8 cellular contexts compared by ENCODE assay signal in the genomic region with DNA sequence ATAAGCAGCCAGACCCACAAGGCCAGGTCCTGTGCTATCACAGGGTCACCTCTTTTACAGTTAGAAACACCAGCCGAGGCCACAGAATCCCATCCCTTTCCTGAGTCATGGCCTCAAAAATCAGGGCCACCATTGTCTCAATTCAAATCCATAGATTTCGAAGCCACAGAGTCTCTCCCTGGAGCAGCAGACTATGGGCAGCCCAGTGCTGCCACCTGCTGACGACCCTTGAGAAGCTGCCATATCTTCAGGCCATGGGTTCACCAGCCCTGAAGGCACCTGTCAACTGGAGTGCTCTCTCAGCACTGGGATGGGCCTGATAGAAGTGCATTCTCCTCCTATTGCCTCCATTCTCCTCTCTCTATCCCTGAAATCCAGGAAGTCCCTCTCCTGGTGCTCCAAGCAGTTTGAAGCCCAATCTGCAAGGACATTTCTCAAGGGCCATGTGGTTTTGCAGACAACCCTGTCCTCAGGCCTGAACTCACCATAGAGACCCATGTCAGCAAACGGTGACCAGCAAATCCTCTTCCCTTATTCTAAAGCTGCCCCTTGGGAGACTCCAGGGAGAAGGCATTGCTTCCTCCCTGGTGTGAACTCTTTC. TPM values are rescaled to one million over a fixed set of nuclear protein-coding genes. Genes with fewer than 3 reads are reported as not detected.
DNase-seq lines count a peak whose midpoint lies in the region; ATAC-seq and TF ChIP-seq lines count a peak whose summit lies in the region.

No MANE protein-coding gene starts in this region.

- H3K4me3 Mint-ChIP-seq in endothelial cell (ENCODE audit: unreplicated experiment), result no peak overlapping the region

- H3K27ac ChIP-seq in HEK293 (ENCODE audit: extremely low read depth, low read depth, low read length), result no peak overlapping the region

- H3K36me3 ChIP-seq in HEK293 (ENCODE audit: control insufficient read depth in 2 of 2, insufficient read depth in 1 of 2, low read length in 2 of 2) (peaks cover 0 to 3% of the 10 kb centered on the region in 2 experiments; a peak in 1 of 3 replicates), mucosa of descending colon (ENCODE audit: low read depth) (no peaks in the 10 kb centered on the region)

- no peaks in the 10 kb centered on the region for H3K9me3 Mint-ChIP-seq in endothelial cell (ENCODE audit: unreplicated experiment)

- peak; percentile 73 to 82 for DNase-seq in AML-193 (lab: John Stamatoyannopoulos, UW)
- peak; percentile 19 for DNase-seq in NCI-H748 treated with DMSO at 0.1 percent for 48 hours (lab: John Stamatoyannopoulos, UW)
- DNase-seq in activated CD8-positive, alpha-beta memory T cell treated with anti-CD3 and anti-CD28 coated beads for 4 hours (ENCODE audit: low read depth in 2 of 2), result peak; percentile 11 to 18
- DNase-seq in endothelial cell (ENCODE audit: low spot score), result peak; percentile 86
- DNase-seq in mucosa of descending colon, result peak in 2 of 3 donors; percentile 81 to 86
- peak; percentile 17 to 23 for DNase-seq in stimulated activated CD8-positive, alpha-beta memory T cell treated with anti-CD3 and anti-CD28 coated beads, Interleukin-4, amount 100 ng/mL, for 4 hours (ENCODE audit: low read depth in 2 of 2, low spot score in 1 of 2)

- peaks cover 8% of the 10 kb centered on the region for H3K36me3 Mint-ChIP-seq in endothelial cell (ENCODE audit: low read depth, unreplicated experiment)

- CTCF ChIA-PET in HEK293 (lab: Yijun Ruan, JAX), result interaction anchor here (0.6 to 1.7 kb wide), 16 partner anchors 9 to 594 kb away, joined by 3 to 12 read pairs (median 4); no protein-coding TSS in a partner anchor

- H3K4me1 Mint-ChIP-seq in endothelial cell (ENCODE audit: unreplicated experiment), result peaks cover 11% of the 10 kb centered on the region

- H3K9me3 ChIP-seq in HEK293 (ENCODE audit: control insufficient read depth, insufficient read depth, low read depth, low read length), result no peaks in the 10 kb centered on the region
- no peaks in the 10 kb centered on the region for H3K9me3 ChIP-seq in mucosa of descending colon

- TF ChIP-seq CTCF in HEK293 (tag by site-specific recombination; IDR thresholded peaks at IDR 0.05) (0 out of 2 replicates have a peak, but pooled peaks have one; percentile 33), endothelial cell (IDR thresholded peaks at IDR 0.05; ENCODE audit: unreplicated experiment) (peak; percentile 85), mucosa of descending colon (IDR thresholded peaks at IDR 0.05) (peak; percentile 73)

- peak; percentile 90 for ATAC-seq in mucosa of descending colon
- ATAC-seq in HG03175 (IDR thresholded peaks at IDR 0.05; ENCODE audit: unreplicated experiment), result no peak

- H3K4me3 ChIP-seq in HEK293 (ENCODE audit: low read depth, low read length) (no peak overlapping the region), mucosa of descending colon (no peak overlapping the region)

- no peaks in the 10 kb centered on the region for H3K27me3 Mint-ChIP-seq in endothelial cell (ENCODE audit: unreplicated experiment)

- H3K4me1 ChIP-seq in HEK293 (ENCODE audit: control insufficient read depth, insufficient read depth, low read length) (no peaks in the 10 kb centered on the region), mucosa of descending colon (ENCODE audit: low read depth) (no peaks in the 10 kb centered on the region)

- peak overlapping the region; percentile 53 for H3K27ac Mint-ChIP-seq in endothelial cell (ENCODE audit: unreplicated experiment)

- POLR2A ChIA-PET in HEK293 (lab: Yijun Ruan, JAX), result interaction anchor here (1.3 kb wide), 1 partner anchor 62 kb away, joined by 3 read pairs; the partner anchor contains the start of genes EXOSC7 and ZDHHC3

- intact Hi-C loops in mucosa of descending colon (cut with DNase I, micrococcal nuclease), result loop anchor here (5.0 to 10.0 kb wide), 2 partner anchors 379 to 382 kb away; no protein-coding TSS in a partner anchor

TF ChIP-seq in HEK293, 187 proteins besides CTCF, POLR2A, EP300 and RAD21:
- TF ChIP-seq ZNF354C (tag by site-specific recombination; IDR thresholded peaks at IDR 0.05; ENCODE audit: borderline replicate concordance, low read depth) (no peak), ZNF654 (tag by site-specific recombination; IDR thresholded peaks at IDR 0.05; ENCODE audit: low read depth) (peak; percentile 64)

RNA-seq across cellular contexts. Expression of gene TGM4, which starts 39.6 kb away (rescaled TPM):
- not detected for total RNA-seq in endothelial cell (ENCODE audit: unreplicated experiment)
- total RNA-seq in mucosa of descending colon, result not detected

RNA-seq across cellular contexts. Expression of gene TMEM42, which starts 52.3 kb away (rescaled TPM):
- total RNA-seq in endothelial cell (ENCODE audit: unreplicated experiment) (17.7 TPM), mucosa of descending colon (10 to 100 TPM in 2 of 3 donors, 1 to 10 TPM in 1; 7.8 to 11.2 (median 10.0) TPM)

Comparison
In these comparisons a context has a peak if more than half of its experiments do, and no peak if none do; other contexts are left out.
1. DNase-seq: peak in every context shown above with its lines; median percentile 86 in endothelial cell; 84 in mucosa of descending colon; 78 in AML-193; 20 in stimulated activated CD8-positive, alpha-beta memory T cell treated with anti-CD3 and anti-CD28 coated beads, Interleukin-4, amount 100 ng/mL, for 4 hours; 19 in NCI-H748 treated with DMSO at 0.1 percent for 48 hours; 14 in activated CD8-positive, alpha-beta memory T cell treated with anti-CD3 and anti-CD28 coated beads for 4 hours.
2. CTCF ChIP-seq: peak in every context shown above with its lines; median percentile 85 in endothelial cell; 73 in mucosa of descending colon; 33 in HEK293.